9 cellular contexts compared by ENCODE assay signal in the genomic region with DNA sequence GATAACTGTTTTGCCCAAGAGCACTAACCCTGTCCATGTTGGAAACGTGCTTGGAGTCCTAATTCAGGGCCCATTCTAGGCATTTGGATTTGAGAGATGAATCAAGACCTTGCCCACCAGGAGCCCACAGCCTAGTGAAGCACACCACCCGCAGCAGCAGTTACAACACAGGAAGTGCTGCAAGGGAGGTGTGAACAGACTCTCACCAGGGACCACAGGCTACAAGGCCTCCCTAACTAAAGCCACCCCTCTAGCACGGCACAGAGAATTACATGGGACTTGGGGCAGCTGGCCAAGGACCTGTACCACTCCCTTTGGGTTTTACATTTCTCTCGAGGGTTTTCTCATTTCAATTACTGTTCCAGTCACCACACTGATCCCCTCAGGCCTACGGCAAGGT. TPM values are rescaled to one million over a fixed set of nuclear protein-coding genes. Genes with fewer than 3 reads are reported as not detected.
DNase-seq lines count a peak whose midpoint lies in the region; ATAC-seq and TF ChIP-seq lines count a peak whose summit lies in the region.
"Had no signal": no experiment of that assay in that cellular context is flagged by ENCODE, and none has a peak within 500 bp of the region (broad histone marks: within the 10 kb centered on the region; RNA-seq: fewer than 3 reads in every experiment).

No MANE protein-coding gene starts in this region.

- peak overlapping the region; percentile 18 to 84 (median 59) for H3K4me3 Mint-ChIP-seq in naive thymus-derived CD8-positive, alpha-beta T cell

- peak overlapping the region; percentile 74 for H3K27ac ChIP-seq in DND-41 (ENCODE audit: low read length)
- H3K27ac ChIP-seq: cardiac muscle cell had no signal

- no peak overlapping the region for H3K4me3 ChIP-seq in DND-41 (ENCODE audit: low read depth in 1 of 2, low read length in 2 of 2)
- H3K4me3 ChIP-seq: cardiac muscle cell had no signal

- no peaks in the 10 kb centered on the region for H3K9me3 Mint-ChIP-seq in naive thymus-derived CD8-positive, alpha-beta T cell

- peaks cover 26% of the 10 kb centered on the region for H3K4me1 ChIP-seq in DND-41 (ENCODE audit: insufficient read depth, low read length)

- no peaks in the 10 kb centered on the region for H3K27me3 Mint-ChIP-seq in naive thymus-derived CD8-positive, alpha-beta T cell

- no peaks in the 10 kb centered on the region for H3K9me3 ChIP-seq in DND-41 (ENCODE audit: insufficient read depth, low read length, severe bottlenecking)

- ATAC-seq in DND-41 (ENCODE audit: insufficient read depth, low read depth) (peak; percentile 95), HG02885 (IDR thresholded peaks at IDR 0.05; ENCODE audit: poor library complexity, unreplicated experiment) (peak; percentile 61)
- peak; percentile 89 to 94 for ATAC-seq in naive thymus-derived CD8-positive, alpha-beta T cell

- no peak overlapping the region for H2AFZ ChIP-seq in DND-41 (ENCODE audit: low read depth, low read length)

- 0 out of 2 replicates have a peak, but pooled peaks cover 3% of the 10 kb centered on the region for H3K79me2 ChIP-seq in DND-41 (ENCODE audit: insufficient read depth, low read length)

- H3K36me3 ChIP-seq in DND-41 (ENCODE audit: insufficient read depth, low read length) = no peaks in the 10 kb centered on the region
- H3K36me3 ChIP-seq: cardiac muscle cell had no signal

- no peaks in the 10 kb centered on the region for H3K27me3 ChIP-seq in DND-41 (ENCODE audit: insufficient read depth, low read length, poor library complexity)
- H3K27me3 ChIP-seq: cardiac muscle cell had no signal

- H3K4me1 Mint-ChIP-seq in naive thymus-derived CD8-positive, alpha-beta T cell = peaks cover 33 to 85% (median 60%) of the 10 kb centered on the region in 4 donors

- H3K27ac Mint-ChIP-seq in naive thymus-derived CD8-positive, alpha-beta T cell = peak overlapping the region in 9 of 10 donors; percentile 18 to 85 (median 78)

- peaks cover 4 to 22% (median 8%) of the 10 kb centered on the region in 3 donors for H3K36me3 Mint-ChIP-seq in naive thymus-derived CD8-positive, alpha-beta T cell

- POLR2A ChIA-PET in naive thymus-derived CD8-positive, alpha-beta T cell (lab: Charles Lee) = interaction anchor here (0.6 to 0.9 kb wide), 2 partner anchors 37 to 268 kb away, joined by 3 to 5 read pairs; no protein-coding TSS in a partner anchor

- DNase-seq in DND-41 (peak; percentile 80), nucleus accumbens (lab: John Stamatoyannopoulos, UW) (no peak), HCEC 1CT (no peak), HPDE6-E6E7 (ENCODE audit: extremely low spot score) (no peak), HUDEP-2 (lab: John Stamatoyannopoulos, UW; ENCODE audit: unreplicated experiment in 76 of 76) (no peak)
- DNase-seq in activated CD8-positive, alpha-beta memory T cell treated with anti-CD3 and anti-CD28 coated beads for 1 hour (ENCODE audit: extremely low read depth in 1 of 2, low read depth in 1 of 2) = peak; percentile 11 to 13
- peak in 7 of 10 donors; percentile 24 to 67 (median 41) for DNase-seq in naive thymus-derived CD8-positive, alpha-beta T cell

- TF ChIP-seq CTCF in DND-41 (IDR thresholded peaks at IDR 0.05; ENCODE audit: borderline replicate concordance, extremely low read depth, low read length, poor library complexity, severe bottlenecking) = no peak

- no peak overlapping the region for H3K4me2 ChIP-seq in DND-41 (ENCODE audit: insufficient read depth, low read length)

- no peaks in the 10 kb centered on the region for H4K20me1 ChIP-seq in DND-41 (ENCODE audit: insufficient read depth, low read length)

- peak overlapping the region; percentile 15; the same call in 1 of the 2 replicates for H3K9ac ChIP-seq in DND-41 (ENCODE audit: low read depth, low read length)

RNA-seq across cellular contexts. Expression of a gene that starts 49.4 kb away (rescaled TPM):
- 100 to 1,000 TPM; 125 to 141 TPM for total RNA-seq in naive thymus-derived CD8-positive, alpha-beta T cell
- 100 to 1,000 TPM; 107 to 148 (median 116) TPM for polyA plus RNA-seq in naive thymus-derived CD8-positive, alpha-beta T cell

Comparison
In these comparisons a context has a peak if more than half of its experiments do, and no peak if none do; other contexts are left out.
1. DNase-seq: peak in DND-41 (single experiment), activated CD8-positive, alpha-beta memory T cell treated with anti-CD3 and anti-CD28 coated beads for 1 hour (2 of 2) and naive thymus-derived CD8-positive, alpha-beta T cell (7 of 10); none in nucleus accumbens (0 of 56), HCEC 1CT (single experiment), HPDE6-E6E7 (single experiment) and HUDEP-2 (0 of 76).
2. Peak in every context shown above with its lines, with median percentiles within 50 percentile points of each other: ATAC-seq.